In genomic region chr7:157734926-157735640, GRCh38 we compare ENCODE assay signal across 27 cellular contexts.
DNase-seq lines count a peak whose midpoint lies in the region; ATAC-seq, FAIRE-seq and TF ChIP-seq lines count a peak whose summit lies in the region.
"Had no signal": no experiment of that assay in that cellular context is flagged by ENCODE, and none has a peak within 500 bp of the region (broad histone marks: within the 10 kb centered on the region; RNA-seq: fewer than 3 reads in every experiment).

No MANE protein-coding gene starts in this region.

- peaks cover 0 to 3% (median 0%) of the 10 kb centered on the region in 4 experiments; a peak in 3 of 7 replicates for H3K27me3 ChIP-seq in H1 (replicated peaks in 1 of 4; ENCODE audit: control insufficient read depth in 3 of 4, extremely low read depth in 1 of 4, insufficient read depth in 3 of 4, low read length in 3 of 4)
- H3K27me3 ChIP-seq in neuronal stem cell (ENCODE audit: control insufficient read depth in 3 of 3, insufficient read depth in 3 of 3, low read depth in 1 of 3, low read length in 3 of 3): peaks cover 0 to 15% (median 0%) of the 10 kb centered on the region in 3 experiments
- H3K27me3 ChIP-seq: BE2C, BLaER1 had no signal

- no peak overlapping the region for H4K5ac ChIP-seq in H1 (ENCODE audit: insufficient read length, low read depth, low read length)

- TF ChIP-seq EP300 in H1 (IDR thresholded peaks at IDR 0.05; ENCODE audit: borderline replicate concordance in 1 of 2, low read depth in 2 of 2, low read length in 2 of 2): no peak

- in situ Hi-C loops in GM13976 (cut with MboI; ENCODE audit: low sequenced_read_pairs, unreplicated experiment): no loop called here

- no peak overlapping the region for H3K4ac ChIP-seq in H1 (replicated peaks; ENCODE audit: insufficient read length, low read depth, low read length)
- no peak overlapping the region for H3K4ac ChIP-seq in neuronal stem cell (ENCODE audit: low read length)

- no peak overlapping the region for H2BK120ac ChIP-seq in H1 (replicated peaks; ENCODE audit: low read depth, low read length)
- H2BK120ac ChIP-seq in neuronal stem cell (ENCODE audit: low read depth, low read length): no peak overlapping the region

- H3K9ac ChIP-seq in H1 (replicated peaks in 1 of 4; ENCODE audit: extremely low read depth in 1 of 4, low read depth in 3 of 4, low read length in 3 of 4) (no peak overlapping the region), neuronal stem cell (ENCODE audit: low read depth, low read length, poor library complexity) (peak overlapping the region; percentile 30)
- H3K9ac ChIP-seq: BLaER1 had no signal

- no peak overlapping the region for H2BK12ac ChIP-seq in H1 (ENCODE audit: low read depth, low read length)
- H2BK12ac ChIP-seq in neuronal stem cell (ENCODE audit: low read length): no peak overlapping the region

- no peak overlapping the region for H3K14ac ChIP-seq in H1 (ENCODE audit: insufficient read length)
- no peak overlapping the region for H3K14ac ChIP-seq in neuronal stem cell (ENCODE audit: low read length)

- TF ChIP-seq RAD21 in H1 (IDR thresholded peaks at IDR 0.05 in 1 of 2, conservative IDR thresholded peaks at IDR 0.05 in 1 of 2; ENCODE audit: low read depth in 2 of 2, low read length in 2 of 2): no peak

- CTCF ChIA-PET in H1 (lab: Charles Lee; ENCODE audit: partially characterized antibody): interaction anchor here (0.5 kb wide), 1 partner anchor 629 kb away, joined by 3 read pairs; no protein-coding TSS in a partner anchor

- no peaks in the 10 kb centered on the region for H3K23me2 ChIP-seq in H1 (ENCODE audit: low read depth, low read length)

- H3K18ac ChIP-seq in H1 (ENCODE audit: extremely low read depth, low read length): no peak overlapping the region
- H3K18ac ChIP-seq in neuronal stem cell (ENCODE audit: low read length): peak overlapping the region; percentile 71

- H3K4me1 Mint-ChIP-seq in natural killer cell treated with Interleukin-12 subunit alpha and Interleukin-12 subunit beta and Interleukin-15 and Interleukin-18, amount 100 ng/mL, for 72 hours (ENCODE audit: low read depth in 2 of 2): no peaks in the 10 kb centered on the region
- no peaks in the 10 kb centered on the region for H3K4me1 Mint-ChIP-seq in natural killer cell
- H3K4me1 Mint-ChIP-seq: CD14-positive monocyte had no signal

- H4K91ac ChIP-seq in H1 (replicated peaks; ENCODE audit: insufficient read length, low read length) (no peak overlapping the region), neuronal stem cell (ENCODE audit: low read depth, low read length, poor library complexity) (peak overlapping the region; percentile 34)

- H3K4me3 ChIP-seq in H1 (ENCODE audit: extremely low read depth in 1 of 4, insufficient read depth in 2 of 4, low read depth in 3 of 4, low read length in 4 of 4) (no peak overlapping the region), neuronal stem cell (ENCODE audit: low read length in 2 of 2) (no peak overlapping the region), lower leg skin (ENCODE audit: low read depth, poor library complexity, severe bottlenecking) (no peak overlapping the region)
- H3K4me3 ChIP-seq: A549, BLaER1, GM12878 had no signal

- FAIRE-seq in H1 (lab: Jason Lieb, UNC): no peak
- FAIRE-seq: A549, GM12878, GM12892, GM19239 had no signal

- peaks cover 0 to 9% (median 5%) of the 10 kb centered on the region in 4 experiments; a peak in 4 of 7 replicates for H3K4me1 ChIP-seq in H1 (replicated peaks in 1 of 4; ENCODE audit: control insufficient read depth in 3 of 4, insufficient read depth in 4 of 4, low read length in 3 of 4)
- H3K4me1 ChIP-seq in neuronal stem cell (ENCODE audit: control insufficient read depth in 2 of 2, insufficient read depth in 1 of 2, low read depth in 1 of 2, low read length in 2 of 2): peaks cover 13 to 16% of the 10 kb centered on the region in 2 donors
- H3K4me1 ChIP-seq: A549, BE2C had no signal

- H2BK20ac ChIP-seq in H1 (ENCODE audit: low read length): 0 out of 2 replicates have a peak overlapping the region, but pooled peaks have one; percentile 32

- no peak overlapping the region for H3K4me2 ChIP-seq in H1 (ENCODE audit: insufficient read depth in 1 of 2, low read depth in 2 of 2, low read length in 2 of 2)
- H3K4me2 ChIP-seq in neuronal stem cell (ENCODE audit: insufficient read depth, low read length, poor library complexity, severe bottlenecking): no peak overlapping the region
- H3K4me2 ChIP-seq: A549, BLaER1 had no signal

- 91% methylated on average over 20 of the region's 20 CpGs; no CpG with 5 or more reads in 1 of the 2 experiments for WGBS in H1 (ENCODE audit: extremely low coverage in 1 of 2, insufficient coverage in 1 of 2, insufficient read length in 1 of 2, insufficient replicate concordance in 2 of 2, low coverage in 1 of 2, low lambda C conversion rate in 2 of 2, missing lambda C conversion rate in 1 of 2), 2 experiments
- WGBS in neuronal stem cell (ENCODE audit: extremely low coverage in 2 of 2, insufficient read length in 2 of 2, insufficient replicate concordance in 1 of 2), 2 donors: no CpG with 5 or more reads among the region's 20 CpGs
- WGBS in lower leg skin, 2 donors: 86 to 95% methylated on average over 20 of the region's 20 CpGs

- ATAC-seq in natural killer cell treated with Interleukin-12 subunit alpha and Interleukin-12 subunit beta and Interleukin-15 and Interleukin-18, amount 100 ng/mL, for 72 hours: no peak
- no peak for ATAC-seq in natural killer cell
- ATAC-seq: A549, GM12878 had no signal

- H3K27ac ChIP-seq in H1 (ENCODE audit: low read depth, low read length) (no peak overlapping the region), neuronal stem cell (replicated peaks; ENCODE audit: low read length) (no peak overlapping the region)
- H3K27ac ChIP-seq: 22Rv1, A549, BLaER1 had no signal

- H2BK15ac ChIP-seq in H1 (ENCODE audit: low read length) (no peak overlapping the region), neuronal stem cell (ENCODE audit: low read length) (no peak overlapping the region)

- H3K36me3 ChIP-seq in H1 (ENCODE audit: control insufficient read depth in 2 of 4, insufficient read depth in 4 of 4, low read length in 3 of 4) (no peaks in the 10 kb centered on the region), neuronal stem cell (replicated peaks in 1 of 2; ENCODE audit: control insufficient read depth in 2 of 2, insufficient read depth in 2 of 2, low read length in 2 of 2) (no peaks in the 10 kb centered on the region)
- H3K36me3 ChIP-seq: BE2C, BLaER1 had no signal

- H4K20me1 ChIP-seq in H1 (replicated peaks in 1 of 2; ENCODE audit: control insufficient read depth in 1 of 2, insufficient read depth in 2 of 2, low read length in 2 of 2): no peaks in the 10 kb centered on the region
- H4K20me1 ChIP-seq: BLaER1 had no signal

- H3K79me1 ChIP-seq in H1 (ENCODE audit: low read depth, low read length) (no peaks in the 10 kb centered on the region), neuronal stem cell (ENCODE audit: low read depth, low read length) (no peaks in the 10 kb centered on the region)

- H3K4me3 Mint-ChIP-seq in natural killer cell treated with Interleukin-12 subunit alpha and Interleukin-12 subunit beta and Interleukin-15 and Interleukin-18, amount 100 ng/mL, for 72 hours: no peak overlapping the region
- no peak overlapping the region for H3K4me3 Mint-ChIP-seq in natural killer cell
- H3K4me3 Mint-ChIP-seq: CD14-positive monocyte; CD4-positive, alpha-beta memory T cell; CD4-positive, CD25-positive, alpha-beta regulatory T cell; CD8-positive, alpha-beta memory T cell had no signal

- H2BK5ac ChIP-seq in H1 (ENCODE audit: low read depth, low read length) (no peak overlapping the region), neuronal stem cell (ENCODE audit: low read length) (no peak overlapping the region)

- peak; percentile 56 for DNase-seq in natural killer cell treated with Interleukin-12 subunit alpha and Interleukin-12 subunit beta and Interleukin-15 and Interleukin-18, amount 100 ng/mL, for 72 hours (ENCODE audit: low spot score)
- DNase-seq in natural killer cell (no peak), H1 (ENCODE audit: low read depth in 1 of 2, low spot score in 2 of 2) (no peak), neuronal stem cell (ENCODE audit: low spot score) (no peak), lower leg skin (ENCODE audit: low spot score in 2 of 2) (no peak), GM13976 (ENCODE audit: low spot score) (no peak)
- DNase-seq: AML-193; BE2C; C1 segment of cervical spinal cord; CD4-positive, alpha-beta memory T cell; CD4-positive, CD25-positive, alpha-beta regulatory T cell; CD8-positive, alpha-beta memory T cell; COR-L47; DMS 273 treated with DMSO at 0.1 percent for 48 hours; DMS153; DMS53; DMS79; DND-41; EL; GDM1 had no signal

- H3K36me3 Mint-ChIP-seq in natural killer cell treated with Interleukin-12 subunit alpha and Interleukin-12 subunit beta and Interleukin-15 and Interleukin-18, amount 100 ng/mL, for 72 hours: no peaks in the 10 kb centered on the region
- no peaks in the 10 kb centered on the region for H3K36me3 Mint-ChIP-seq in natural killer cell
- H3K36me3 Mint-ChIP-seq: CD14-positive monocyte; CD4-positive, alpha-beta memory T cell; CD4-positive, CD25-positive, alpha-beta regulatory T cell; CD8-positive, alpha-beta memory T cell had no signal

- TF ChIP-seq POLR2A in H1 (IDR thresholded peaks at IDR 0.05; ENCODE audit: control extremely low read depth in 1 of 2, low read depth in 2 of 2, low read length in 2 of 2) (no peak), lower leg skin (IDR thresholded peaks at IDR 0.05) (no peak)

- H4K8ac ChIP-seq in H1 (ENCODE audit: extremely low read depth, insufficient read depth, low read length) (no peak overlapping the region), neuronal stem cell (ENCODE audit: low read depth, low read length) (no peak overlapping the region)

- no peak overlapping the region for H3K56ac ChIP-seq in H1 (replicated peaks; ENCODE audit: insufficient read length, low read depth, low read length)

- no peaks in the 10 kb centered on the region for H3K79me2 ChIP-seq in H1 (ENCODE audit: control insufficient read depth in 1 of 2, insufficient read depth in 2 of 2, low read length in 2 of 2)

- H3K23ac ChIP-seq in H1 (ENCODE audit: insufficient read length): no peak overlapping the region
- peak overlapping the region; percentile 8 for H3K23ac ChIP-seq in neuronal stem cell (ENCODE audit: low read depth, low read length, poor library complexity)

- POLR2A ChIA-PET in H1 (lab: Charles Lee; ENCODE audit: partially characterized antibody): no interaction called here

- H3K27ac Mint-ChIP-seq in natural killer cell treated with Interleukin-12 subunit alpha and Interleukin-12 subunit beta and Interleukin-15 and Interleukin-18, amount 100 ng/mL, for 72 hours: no peak overlapping the region
- H3K27ac Mint-ChIP-seq in natural killer cell: no peak overlapping the region
- H3K27ac Mint-ChIP-seq: CD14-positive monocyte; CD4-positive, alpha-beta memory T cell; CD4-positive, CD25-positive, alpha-beta regulatory T cell; CD8-positive, alpha-beta memory T cell had no signal

- H2AK5ac ChIP-seq in H1 (ENCODE audit: low read depth, low read length): no peak overlapping the region
- H2AK5ac ChIP-seq in neuronal stem cell (ENCODE audit: low read depth, low read length): no peak overlapping the region

- H2AFZ ChIP-seq in H1 (ENCODE audit: low read length) (no peak overlapping the region), neuronal stem cell (ENCODE audit: low read length) (no peak overlapping the region)

- no peaks in the 10 kb centered on the region for H3K9me3 Mint-ChIP-seq in natural killer cell treated with Interleukin-12 subunit alpha and Interleukin-12 subunit beta and Interleukin-15 and Interleukin-18, amount 100 ng/mL, for 72 hours
- H3K9me3 Mint-ChIP-seq in natural killer cell: no peaks in the 10 kb centered on the region

- H3K9me3 ChIP-seq in H1 (ENCODE audit: insufficient read depth in 2 of 2, low read depth in 1 of 2, low read length in 1 of 2): no peaks in the 10 kb centered on the region
- no peaks in the 10 kb centered on the region for H3K9me3 ChIP-seq in neuronal stem cell (replicated peaks in 1 of 2; ENCODE audit: control insufficient read depth in 2 of 2, insufficient read depth in 1 of 2, low read depth in 1 of 2, low read length in 2 of 2)
- H3K9me3 ChIP-seq: A549, BE2C had no signal

- intact Hi-C loops in natural killer cell (cut with micrococcal nuclease) (no loop called here), lower leg skin (cut with DNase I; ENCODE audit: low total_unique reads) (loop anchor here (5.0 kb wide), 1 partner anchor 822 kb away; no protein-coding TSS in a partner anchor)

- H3K27me3 Mint-ChIP-seq in natural killer cell treated with Interleukin-12 subunit alpha and Interleukin-12 subunit beta and Interleukin-15 and Interleukin-18, amount 100 ng/mL, for 72 hours: peaks cover 6 to 11% of the 10 kb centered on the region in 2 donors
- H3K27me3 Mint-ChIP-seq in natural killer cell (ENCODE audit: low read depth in 2 of 2): peaks cover 0 to 3% of the 10 kb centered on the region in 2 donors

- TF ChIP-seq CTCF in natural killer cell (IDR thresholded peaks at IDR 0.05) (no peak), H1 (IDR thresholded peaks at IDR 0.05; ENCODE audit: control extremely low read depth in 1 of 3, insufficient read depth in 1 of 3, low read depth in 1 of 3, low read length in 3 of 3) (no peak), lower leg skin (IDR thresholded peaks at IDR 0.05) (no peak), GM13976 (IDR thresholded peaks at IDR 0.05; ENCODE audit: borderline replicate concordance, control extremely low read depth, extremely low read depth, insufficient read depth, missing control alignments) (no peak)
